Comparison of ENCODE assay signal across 19 cellular contexts in genomic region chr6:151387175-151387574, GRCh38. TPM values are rescaled to one million over a fixed set of nuclear protein-coding genes. Genes with fewer than 3 reads are reported as not detected.
DNase-seq lines count a peak whose midpoint lies in the region; ATAC-seq lines count a peak whose summit lies in the region.
"Had no signal": no experiment of that assay in that cellular context is flagged by ENCODE, and none has a peak within 500 bp of the region (broad histone marks: within the 10 kb centered on the region; RNA-seq: fewer than 3 reads in every experiment).

No MANE protein-coding gene starts in this region.

- peaks cover 32% of the 10 kb centered on the region for H3K36me3 ChIP-seq in mesodermal cell (ENCODE audit: control insufficient read depth, insufficient read depth, low read length)
- H3K36me3 ChIP-seq: ovary had no signal

- peak overlapping the region; percentile 81 for H3K27ac Mint-ChIP-seq in activated naive CD4-positive, alpha-beta T cell treated with anti-CD3 and anti-CD28 coated beads, Interleukin-2, amount 50 U/mL, for 24 hours
- H3K27ac Mint-ChIP-seq in activated naive CD8-positive, alpha-beta T cell = peak overlapping the region; percentile 70

- peak overlapping the region; percentile 26 for H3K27ac ChIP-seq in mesodermal cell (ENCODE audit: low read depth, low read length, severe bottlenecking)
- H3K27ac ChIP-seq: coronary artery, ovary had no signal

- H3K9me3 ChIP-seq in mesodermal cell (ENCODE audit: control insufficient read depth, low read length) = no peaks in the 10 kb centered on the region
- H3K9me3 ChIP-seq: ovary had no signal

- no peaks in the 10 kb centered on the region for H3K9me3 Mint-ChIP-seq in activated naive CD4-positive, alpha-beta T cell treated with anti-CD3 and anti-CD28 coated beads, Interleukin-2, amount 50 U/mL, for 24 hours
- H3K9me3 Mint-ChIP-seq in activated naive CD8-positive, alpha-beta T cell (ENCODE audit: low read depth) = no peaks in the 10 kb centered on the region

- no peak for ATAC-seq in GM21717 (IDR thresholded peaks at IDR 0.05; ENCODE audit: unreplicated experiment)
- ATAC-seq: HCT116 had no signal

- H3K4me1 ChIP-seq in mesodermal cell (ENCODE audit: control insufficient read depth, insufficient read depth, low read length, poor library complexity, severe bottlenecking) = peaks cover 18% of the 10 kb centered on the region

- 91 to 94% methylated on average over 6 to 7 of the region's 7 CpGs for WGBS in mesodermal cell (ENCODE audit: insufficient coverage in 2 of 2), 2 experiments

- peaks cover 52% of the 10 kb centered on the region for H3K4me1 Mint-ChIP-seq in activated naive CD4-positive, alpha-beta T cell treated with anti-CD3 and anti-CD28 coated beads, Interleukin-2, amount 50 U/mL, for 24 hours
- H3K4me1 Mint-ChIP-seq in activated naive CD8-positive, alpha-beta T cell (ENCODE audit: low read depth) = peaks cover 56% of the 10 kb centered on the region

- peaks cover 7% of the 10 kb centered on the region for H3K36me3 Mint-ChIP-seq in activated naive CD4-positive, alpha-beta T cell treated with anti-CD3 and anti-CD28 coated beads, Interleukin-2, amount 50 U/mL, for 24 hours
- H3K36me3 Mint-ChIP-seq in activated naive CD8-positive, alpha-beta T cell = peaks cover 5% of the 10 kb centered on the region

- no peak for DNase-seq in activated naive CD4-positive, alpha-beta T cell (lab: John Stamatoyannopoulos, UW)
- no peak for DNase-seq in NCI-H748 (lab: John Stamatoyannopoulos, UW; ENCODE audit: unreplicated experiment)
- no peak for DNase-seq in NCI-H1048 (lab: John Stamatoyannopoulos, UW)
- DNase-seq in stimulated activated CD4-positive, alpha-beta T cell treated with anti-CD3 and anti-CD28 coated beads, Interleukin-12 subunit alpha, Interleukin-12 subunit beta, amount 100 ng/mL, for 4 hours = no peak
- DNase-seq: aorta; erythroblast; head of caudate nucleus; islet precursor cell; NCI-H2081 treated with DMSO at 0.1 percent for 48 hours; NCI-H69; ovary; stimulated activated naive CD4-positive, alpha-beta T cell had no signal

- no peak overlapping the region for H3K4me3 ChIP-seq in mesodermal cell (ENCODE audit: extremely low read depth, insufficient read depth, low read length, poor library complexity, severe bottlenecking)
- H3K4me3 ChIP-seq: coronary artery, ovary, skin epidermis had no signal

- no peak overlapping the region for H3K4me3 Mint-ChIP-seq in activated naive CD4-positive, alpha-beta T cell treated with anti-CD3 and anti-CD28 coated beads, Interleukin-2, amount 50 U/mL, for 24 hours
- H3K4me3 Mint-ChIP-seq in activated naive CD8-positive, alpha-beta T cell = no peak overlapping the region

- H3K27me3 Mint-ChIP-seq in activated naive CD4-positive, alpha-beta T cell treated with anti-CD3 and anti-CD28 coated beads, Interleukin-2, amount 50 U/mL, for 24 hours = no peaks in the 10 kb centered on the region
- H3K27me3 Mint-ChIP-seq in activated naive CD8-positive, alpha-beta T cell = no peaks in the 10 kb centered on the region

RNA-seq across cellular contexts. Expression of gene ZBTB2, which starts 4.2 kb away (rescaled TPM):
- polyA plus RNA-seq in mesodermal cell (2013, experiment 1 of 2) = 14.3 TPM
- 14.5 TPM for polyA plus RNA-seq in mesodermal cell (2013, experiment 2 of 2)
